8 cellular contexts compared by ENCODE assay signal in the genomic region with DNA sequence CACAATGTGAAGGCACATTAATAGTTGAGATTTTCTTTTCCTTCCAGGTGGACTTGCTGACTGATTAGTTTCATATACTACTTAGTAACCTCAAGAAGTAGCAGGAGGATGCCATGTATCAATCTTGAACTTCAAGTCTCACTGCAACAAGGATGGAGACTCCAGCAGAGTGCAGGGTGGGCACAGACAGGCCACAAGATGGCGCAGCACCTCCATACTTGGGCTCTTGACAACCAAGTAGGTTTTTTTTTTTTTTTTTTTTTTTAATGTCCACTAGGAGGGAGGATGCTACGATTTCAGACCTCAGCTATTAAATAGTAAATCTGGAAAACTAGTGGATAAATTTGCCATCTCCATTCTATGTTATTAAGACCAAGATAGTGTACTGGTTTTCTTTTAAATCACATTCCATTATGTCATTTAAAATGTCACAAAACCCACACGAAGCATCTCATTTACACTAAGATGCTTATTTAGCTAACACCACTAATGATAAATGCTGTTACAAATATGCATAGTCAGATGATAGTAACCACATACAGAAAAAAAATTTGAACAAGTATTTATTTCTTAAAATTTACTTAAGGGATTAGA.
DNase-seq lines count a peak whose midpoint lies in the region; ATAC-seq and TF ChIP-seq lines count a peak whose summit lies in the region.

No MANE protein-coding gene starts in this region.

- H3K9me3 Mint-ChIP-seq in central memory CD8-positive, alpha-beta T cell: no peaks in the 10 kb centered on the region

- H3K4me3 Mint-ChIP-seq in central memory CD8-positive, alpha-beta T cell: no peak overlapping the region

- no peaks in the 10 kb centered on the region for H4K20me1 ChIP-seq in DOHH2 (ENCODE audit: control insufficient read depth, insufficient read depth, low read depth, low read length)

- H3K4me1 ChIP-seq in DOHH2 (ENCODE audit: control insufficient read depth, low read length): no peaks in the 10 kb centered on the region

- H3K36me3 ChIP-seq in DOHH2 (ENCODE audit: control insufficient read depth, low read length): peaks cover 9% of the 10 kb centered on the region

- H3F3A ChIP-seq in DOHH2 (ENCODE audit: control insufficient read depth, insufficient read depth): peaks cover 3% of the 10 kb centered on the region; the same call in 1 of the 2 replicates

- no peaks in the 10 kb centered on the region for H3K9me2 ChIP-seq in DOHH2 (replicated peaks; ENCODE audit: control insufficient read depth, low read length)

- DNase-seq in NCI-H226 (peak; percentile 34), left kidney (ENCODE audit: low read depth, low spot score) (peak; percentile 86), cerebellar nuclear complex (lab: John Stamatoyannopoulos, UW) (no peak)
- DNase-seq in activated CD4-positive, CD25-positive, alpha-beta regulatory T cell treated with anti-CD3 and anti-CD28 coated beads, Interleukin-2, amount 50 U/mL, for 72 hours: peak; percentile 68
- DNase-seq in central memory CD8-positive, alpha-beta T cell (ENCODE audit: low spot score in 2 of 2): peak; percentile 56 to 59
- DNase-seq in stimulated activated CD4-positive, alpha-beta T cell treated with anti-CD3 and anti-CD28 coated beads, Interleukin-4, amount 100 ng/mL, for 24 hours: peak; percentile 83

- no peaks in the 10 kb centered on the region for H3K79me2 ChIP-seq in DOHH2 (ENCODE audit: control insufficient read depth, low read length)

- no peak overlapping the region for H3K4me2 ChIP-seq in DOHH2 (ENCODE audit: low read length)

- H3K27ac ChIP-seq in DOHH2 (ENCODE audit: low read depth, low read length): no peak overlapping the region

- peaks cover 12% of the 10 kb centered on the region for H3K36me3 Mint-ChIP-seq in central memory CD8-positive, alpha-beta T cell (ENCODE audit: insufficient read depth)

- H3K4me1 Mint-ChIP-seq in central memory CD8-positive, alpha-beta T cell: no peaks in the 10 kb centered on the region

- no peaks in the 10 kb centered on the region for H3K27me3 Mint-ChIP-seq in central memory CD8-positive, alpha-beta T cell

- peak; percentile 65 for ATAC-seq in HG02763 (IDR thresholded peaks at IDR 0.05; ENCODE audit: unreplicated experiment)
- peak; percentile 75 for ATAC-seq in central memory CD8-positive, alpha-beta T cell (replicated peaks; ENCODE audit: extremely low read depth, poor library complexity, severe bottlenecking)

- no peak overlapping the region for H3K27ac Mint-ChIP-seq in central memory CD8-positive, alpha-beta T cell (ENCODE audit: low read depth)

- H3K4me3 ChIP-seq in DOHH2 (ENCODE audit: low read length): no peak overlapping the region

- no peaks in the 10 kb centered on the region for H3K27me3 ChIP-seq in DOHH2 (ENCODE audit: control insufficient read depth, low read length)

- no peaks in the 10 kb centered on the region for H3K9me3 ChIP-seq in DOHH2 (ENCODE audit: control insufficient read depth, insufficient read depth, low read length)

- peak; percentile 89 for TF ChIP-seq CTCF in DOHH2 (IDR thresholded peaks at IDR 0.05; ENCODE audit: low read depth, low read length, poor library complexity, severe bottlenecking)

Comparison
In these comparisons a context has a peak if more than half of its experiments do, and no peak if none do; other contexts are left out.
1. DNase-seq: peak in NCI-H226 (single experiment), activated CD4-positive, CD25-positive, alpha-beta regulatory T cell treated with anti-CD3 and anti-CD28 coated beads, Interleukin-2, amount 50 U/mL, for 72 hours (single experiment), central memory CD8-positive, alpha-beta T cell (2 of 2), left kidney (single experiment) and stimulated activated CD4-positive, alpha-beta T cell treated with anti-CD3 and anti-CD28 coated beads, Interleukin-4, amount 100 ng/mL, for 24 hours (single experiment); none in cerebellar nuclear complex (0 of 2).